ENCODE assay signal across 7 cellular contexts in genomic region chr19:11324079-11324661, GRCh38. TPM values are rescaled to one million over a fixed set of nuclear protein-coding genes. Genes with fewer than 3 reads are reported as not detected.
DNase-seq lines count a peak whose midpoint lies in the region; TF ChIP-seq lines count a peak whose summit lies in the region.

No MANE protein-coding gene starts in this region.

- H3K27me3 ChIP-seq in liver (ENCODE audit: control insufficient read depth in 4 of 4, insufficient read depth in 4 of 4, low read length in 3 of 4): no peaks in the 10 kb centered on the region

- H3K4me3 ChIP-seq in GM08714 (ENCODE audit: low read length) (peak overlapping the region; percentile 11; the same call in 1 of the 2 replicates), liver (ENCODE audit: low read depth in 1 of 3, low read length in 3 of 3) (peak overlapping the region in 1 of 3 donors; percentile 32)

- TF ChIP-seq RAD21 in liver (IDR thresholded peaks at IDR 0.05): peak; percentile 51 to 61

- H3K27ac ChIP-seq in caudate nucleus (ENCODE audit: low read depth, low read length) (peak overlapping the region; percentile 69), liver (ENCODE audit: low read depth in 1 of 2, low read length in 2 of 2) (peak overlapping the region; percentile 64 to 85)

- H3K9ac ChIP-seq in liver (ENCODE audit: low read depth in 1 of 2, low read length in 2 of 2): no peak overlapping the region

- peaks cover 0 to 2% (median 0%) of the 10 kb centered on the region in 4 donors for H3K36me3 ChIP-seq in liver (ENCODE audit: control insufficient read depth in 4 of 4, insufficient read depth in 3 of 4, low read depth in 1 of 4, low read length in 3 of 4)

- 9% methylated on average over 10 of the region's 10 CpGs for WGBS in liver

- DNase-seq in HuH-7 (ENCODE audit: low spot score) (peak; percentile 66), SIG-M5 treated with dmso at 0.1 percent for 504 hours (lab: John Stamatoyannopoulos, UW; ENCODE audit: unreplicated experiment) (peak; percentile 99), caudate nucleus (lab: John Stamatoyannopoulos, UW) (peak in 45 of 61 donors; percentile 1 to 73 (median 31)), stromal cell of bone marrow (ENCODE audit: low read depth) (peak; percentile 87), GOT3 (lab: John Stamatoyannopoulos, UW) (no peak)

- no peaks in the 10 kb centered on the region for H3K9me3 ChIP-seq in liver (ENCODE audit: control insufficient read depth in 4 of 4, low read length in 3 of 4)

- TF ChIP-seq CTCF in liver (IDR thresholded peaks at IDR 0.05; ENCODE audit: low read depth, low read length, missing input control): no peak

- H3K4me1 ChIP-seq in liver (ENCODE audit: control insufficient read depth in 4 of 4, insufficient read depth in 4 of 4, low read length in 3 of 4): peaks cover 6 to 16% (median 12%) of the 10 kb centered on the region in 4 donors

TF ChIP-seq in liver, 16 proteins besides CTCF, POLR2A, EP300 and RAD21:
- TF ChIP-seq FOXA2 (IDR thresholded peaks at IDR 0.05) (no peak), REST (IDR thresholded peaks at IDR 0.05) (peak; percentile 69), ATF3 (IDR thresholded peaks at IDR 0.05) (peak; percentile 28), GABPA (IDR thresholded peaks at IDR 0.05 in 1 of 2, conservative IDR thresholded peaks at IDR 0.05 in 1 of 2) (peak; percentile 38 to 77), SP1 (IDR thresholded peaks at IDR 0.05) (peak; percentile 83), HNF4A (conservative IDR thresholded peaks at IDR 0.05) (peak; percentile 52 to 53), TAF1 (conservative IDR thresholded peaks at IDR 0.05) (no peak), MAX (IDR thresholded peaks at IDR 0.05) (peak; percentile 45), EGR1 (IDR thresholded peaks at IDR 0.05; ENCODE audit: low read depth in 2 of 2) (peak in 1 of 2 donors; percentile 43), RXRA (IDR thresholded peaks at IDR 0.05) (peak; percentile 66 to 70), YY1 (IDR thresholded peaks at IDR 0.05) (peak; percentile 65), FOXA1 (IDR thresholded peaks at IDR 0.05) (no peak), ZBTB33 (IDR thresholded peaks at IDR 0.05) (peak; percentile 29), NR2F2 (IDR thresholded peaks at IDR 0.05) (no peak), JUND (IDR thresholded peaks at IDR 0.05) (peak in 1 of 2 donors; percentile 22), HNF4G (IDR thresholded peaks at IDR 0.05) (peak; percentile 5)

RNA-seq across cellular contexts. Expression of gene RAB3D, which starts 15.3 kb away (rescaled TPM):
- 10 to 100 TPM in 1 of 2 donors, 1 to 10 TPM in 1; 9.5 to 10.2 TPM for total RNA-seq in liver
- 1 to 10 TPM; 1.1 to 1.4 TPM for polyA plus RNA-seq in liver

RNA-seq across cellular contexts. Expression of gene TMEM205, which starts 21.9 kb away (rescaled TPM):
- 100 to 1,000 TPM; 110 to 268 TPM for total RNA-seq in liver
- polyA plus RNA-seq in liver: 100 to 1,000 TPM; 275 to 410 TPM

RNA-seq across cellular contexts. Expression of gene CCDC159, which starts 22.1 kb away (rescaled TPM):
- total RNA-seq in liver: 10 to 100 TPM in 1 of 2 donors, 1 to 10 TPM in 1; 6.3 to 19.3 TPM
- polyA plus RNA-seq in liver: 10 to 100 TPM; 13.7 to 25.2 TPM

RNA-seq across cellular contexts. Expression of gene TSPAN16, which starts 28.2 kb away (rescaled TPM):
- not detected for total RNA-seq in liver
- not detected for polyA plus RNA-seq in liver

RNA-seq across cellular contexts. Expression of gene PLPPR2, which starts 31.1 kb away (rescaled TPM):
- 1 to 10 TPM; 1.3 to 6.9 TPM for total RNA-seq in liver
- polyA plus RNA-seq in liver: 10 to 100 TPM in 1 of 2 donors, 1 to 10 TPM in 1; 7.6 to 12.6 TPM
